8 cellular contexts compared by ENCODE assay signal in genomic region chr7:8436965-8437364, GRCh38. TPM values are rescaled to one million over a fixed set of nuclear protein-coding genes. Genes with fewer than 3 reads are reported as not detected.
A peak's percentile ranks its signal among the peaks of the same experiment; 100 is the strongest.
DNase-seq lines count a peak whose midpoint lies in the region; ATAC-seq lines count a peak whose summit lies in the region.

No MANE protein-coding gene starts in this region.

- peak overlapping the region; percentile 32 for H3K4me3 ChIP-seq in HUES6 (ENCODE audit: low read depth, low read length)

- peaks cover 100% of the 10 kb centered on the region for H3K27me3 ChIP-seq in HUES6 (ENCODE audit: control insufficient read depth, insufficient read depth, low read length)

- H3K27me3 Mint-ChIP-seq in activated T-cell treated with anti-CD3 and anti-CD28 coated beads, Interleukin-2, amount 50 U/mL, for 4 hours (ENCODE audit: low read depth) = peaks cover 85% of the 10 kb centered on the region
- H3K27me3 Mint-ChIP-seq in activated CD4-positive, alpha-beta T cell treated with anti-CD3 and anti-CD28 coated beads, Interleukin-2, amount 10 ng/mL, durations not matched to agents 7 days and 5 days = peaks cover 89% of the 10 kb centered on the region

- no peak for ATAC-seq in activated T-cell treated with anti-CD3 and anti-CD28 coated beads, Interleukin-2, amount 50 U/mL, for 4 hours
- ATAC-seq in GM21717 (IDR thresholded peaks at IDR 0.05; ENCODE audit: unreplicated experiment) (peak; percentile 90), HG02840 (IDR thresholded peaks at IDR 0.05; ENCODE audit: low FRiP score, unreplicated experiment) (no peak)

- POLR2A ChIA-PET in activated CD4-positive, alpha-beta T cell treated with anti-CD3 and anti-CD28 coated beads, Interleukin-2, amount 10 ng/mL, durations not matched to agents 7 days and 5 days (lab: Charles Lee) = no interaction called here

- H3K27ac Mint-ChIP-seq in activated CD4-positive, alpha-beta T cell treated with anti-CD3 and anti-CD28 coated beads, Interleukin-2, amount 10 ng/mL, durations not matched to agents 7 days and 5 days = no peak overlapping the region

- H3K9me3 Mint-ChIP-seq in activated T-cell treated with anti-CD3 and anti-CD28 coated beads, Interleukin-2, amount 50 U/mL, for 4 hours = no peaks in the 10 kb centered on the region
- peaks cover 2% of the 10 kb centered on the region for H3K9me3 Mint-ChIP-seq in activated CD4-positive, alpha-beta T cell treated with anti-CD3 and anti-CD28 coated beads, Interleukin-2, amount 10 ng/mL, durations not matched to agents 7 days and 5 days

- H3K4me1 ChIP-seq in HUES6 (ENCODE audit: control insufficient read depth, insufficient read depth, low read length) = peaks cover 20% of the 10 kb centered on the region; the same call in 1 of the 2 replicates

- no peaks in the 10 kb centered on the region for H3K36me3 ChIP-seq in HUES6 (ENCODE audit: control insufficient read depth, insufficient read depth, low read length)

- intact Hi-C loops in head of caudate nucleus (cut with DNase I) = no loop called here

- no peak overlapping the region for H3K27ac ChIP-seq in HUES6 (ENCODE audit: low read depth, low read length)

- H3K4me1 Mint-ChIP-seq in activated T-cell treated with anti-CD3 and anti-CD28 coated beads, Interleukin-2, amount 50 U/mL, for 4 hours (ENCODE audit: low read depth) = peaks cover 14% of the 10 kb centered on the region
- peaks cover 4% of the 10 kb centered on the region for H3K4me1 Mint-ChIP-seq in activated CD4-positive, alpha-beta T cell treated with anti-CD3 and anti-CD28 coated beads, Interleukin-2, amount 10 ng/mL, durations not matched to agents 7 days and 5 days

- H3K9me3 ChIP-seq in HUES6 (ENCODE audit: control insufficient read depth, insufficient read depth, low read depth, low read length) = no peaks in the 10 kb centered on the region

- peak; percentile 51 for DNase-seq in activated T-cell treated with anti-CD3 and anti-CD28 coated beads for 48 hours (ENCODE audit: low read depth)
- no peak for DNase-seq in activated T-cell treated with anti-CD3 and anti-CD28 coated beads, Interleukin-2, amount 50 U/mL, for 4 hours
- peak; percentile 42 for DNase-seq in activated CD4-positive, alpha-beta T cell treated with anti-CD3 and anti-CD28 coated beads, Interleukin-2, amount 10 ng/mL, durations not matched to agents 7 days and 5 days
- peak in 31 of 42 donors; percentile 22 to 77 (median 55) for DNase-seq in head of caudate nucleus
- peak; percentile 17 to 42 (median 41) for DNase-seq in stimulated activated CD4-positive, alpha-beta T cell treated with anti-CD3 and anti-CD28 coated beads, TNF-alpha, amount 100 ng/mL, for 48 hours (ENCODE audit: low read depth in 3 of 3)

- H3K9ac ChIP-seq in HUES6 (ENCODE audit: low read length) = no peak overlapping the region

- CTCF ChIA-PET in activated CD4-positive, alpha-beta T cell treated with anti-CD3 and anti-CD28 coated beads, Interleukin-2, amount 10 ng/mL, durations not matched to agents 7 days and 5 days (lab: Charles Lee) = no interaction called here

- no peak overlapping the region for H3K4me3 Mint-ChIP-seq in activated T-cell treated with anti-CD3 and anti-CD28 coated beads, Interleukin-2, amount 50 U/mL, for 4 hours
- H3K4me3 Mint-ChIP-seq in activated CD4-positive, alpha-beta T cell treated with anti-CD3 and anti-CD28 coated beads, Interleukin-2, amount 10 ng/mL, durations not matched to agents 7 days and 5 days = no peak overlapping the region

- H3K36me3 Mint-ChIP-seq in activated T-cell treated with anti-CD3 and anti-CD28 coated beads, Interleukin-2, amount 50 U/mL, for 4 hours (ENCODE audit: insufficient read depth) = no peaks in the 10 kb centered on the region
- peaks cover 1% of the 10 kb centered on the region for H3K36me3 Mint-ChIP-seq in activated CD4-positive, alpha-beta T cell treated with anti-CD3 and anti-CD28 coated beads, Interleukin-2, amount 10 ng/mL, durations not matched to agents 7 days and 5 days (ENCODE audit: low read depth)

RNA-seq across cellular contexts. Expression of gene NXPH1, which starts 3.6 kb away (rescaled TPM):
- total RNA-seq in activated T-cell treated with anti-CD3 and anti-CD28 coated beads, Interleukin-2, amount 50 U/mL, for 4 hours = under 1 TPM in 1 of 3 donors, not detected in 2; 0.08 TPM
- not detected for total RNA-seq in activated CD4-positive, alpha-beta T cell treated with anti-CD3 and anti-CD28 coated beads, Interleukin-2, amount 10 ng/mL, durations not matched to agents 7 days and 5 days
